In genomic region chr6:50822078-50822476, GRCh38 we compare ENCODE assay signal across 17 cellular contexts. TPM values are rescaled to one million over a fixed set of nuclear protein-coding genes. Genes with fewer than 3 reads are reported as not detected.
DNase-seq lines count a peak whose midpoint lies in the region; ATAC-seq and TF ChIP-seq lines count a peak whose summit lies in the region.
"Had no signal": no experiment of that assay in that cellular context is flagged by ENCODE, and none has a peak within 500 bp of the region (broad histone marks: within the 10 kb centered on the region; RNA-seq: fewer than 3 reads in every experiment).

No MANE protein-coding gene starts in this region.

- peaks cover 7% of the 10 kb centered on the region for H3K4me1 Mint-ChIP-seq in activated T-helper 1 cell treated with anti-CD3 and anti-CD28 coated beads, Interleukin-12 subunit alpha, Interleukin-12 subunit beta, Interleukin-2, Interleukin-4 antibody, amounts not matched to agents 30 ng/mL and 10 ng/mL and 1 ng/mL, durations not matched to agents 14 hours and 24 hours and 36 hours (ENCODE audit: low read depth)
- H3K4me1 Mint-ChIP-seq in activated T-helper 17 cell treated with anti-CD3 and anti-CD28 coated beads, Interleukin-2, amount 50 U/mL, for 72 hours: no peaks in the 10 kb centered on the region

- no peaks in the 10 kb centered on the region for H3K4me1 ChIP-seq in hepatocyte (ENCODE audit: insufficient read depth)

- peaks cover 86% of the 10 kb centered on the region for H3K27me3 Mint-ChIP-seq in activated T-helper 1 cell treated with anti-CD3 and anti-CD28 coated beads, Interleukin-12 subunit alpha, Interleukin-12 subunit beta, Interleukin-2, Interleukin-4 antibody, amounts not matched to agents 30 ng/mL and 10 ng/mL and 1 ng/mL, durations not matched to agents 14 hours and 24 hours and 36 hours (ENCODE audit: insufficient read depth)
- H3K27me3 Mint-ChIP-seq in activated T-helper 17 cell treated with anti-CD3 and anti-CD28 coated beads, Interleukin-2, amount 50 U/mL, for 72 hours: peaks cover 88% of the 10 kb centered on the region

- no peaks in the 10 kb centered on the region for H3K9me2 ChIP-seq in hepatocyte (replicated peaks; ENCODE audit: insufficient read depth)

- 4% methylated on average over 6 of the region's 6 CpGs for WGBS in hepatocyte (ENCODE audit: low lambda C conversion rate, missing lambda C conversion rate)

- no peaks in the 10 kb centered on the region for H3K9me3 Mint-ChIP-seq in activated T-helper 1 cell treated with anti-CD3 and anti-CD28 coated beads, Interleukin-12 subunit alpha, Interleukin-12 subunit beta, Interleukin-2, Interleukin-4 antibody, amounts not matched to agents 30 ng/mL and 10 ng/mL and 1 ng/mL, durations not matched to agents 14 hours and 24 hours and 36 hours
- H3K9me3 Mint-ChIP-seq in activated T-helper 17 cell treated with anti-CD3 and anti-CD28 coated beads, Interleukin-2, amount 50 U/mL, for 72 hours: no peaks in the 10 kb centered on the region

- H4K20me1 ChIP-seq in hepatocyte (ENCODE audit: insufficient read depth, poor library complexity, severe bottlenecking): no peaks in the 10 kb centered on the region

- H3K4me3 ChIP-seq in hepatocyte (no peak overlapping the region), skin epidermis (peak overlapping the region in 4 of 7 experiments; percentile 2 to 48 (median 36))
- H3K4me3 ChIP-seq: Peyer's patch, vagina had no signal

- no peak for ATAC-seq in GM21381 (IDR thresholded peaks at IDR 0.05; ENCODE audit: unreplicated experiment)
- ATAC-seq in activated T-helper 17 cell treated with anti-CD3 and anti-CD28 coated beads, Interleukin-2, amount 50 U/mL, for 72 hours (replicated peaks): no peak
- ATAC-seq: stimulated activated naive CD8-positive, alpha-beta T cell treated with anti-CD3 and anti-CD28 coated beads, Interleukin-15, amount 100 ng/mL, for 72 hours had no signal

- no peaks in the 10 kb centered on the region for H3K79me2 ChIP-seq in hepatocyte

- H2AFZ ChIP-seq in hepatocyte: no peak overlapping the region

- H3K4me3 Mint-ChIP-seq in activated T-helper 1 cell treated with anti-CD3 and anti-CD28 coated beads, Interleukin-12 subunit alpha, Interleukin-12 subunit beta, Interleukin-2, Interleukin-4 antibody, amounts not matched to agents 30 ng/mL and 10 ng/mL and 1 ng/mL, durations not matched to agents 14 hours and 24 hours and 36 hours: no peak overlapping the region
- no peak overlapping the region for H3K4me3 Mint-ChIP-seq in activated T-helper 17 cell treated with anti-CD3 and anti-CD28 coated beads, Interleukin-2, amount 50 U/mL, for 72 hours
- H3K4me3 Mint-ChIP-seq: activated CD4-positive, alpha-beta T cell treated with anti-CD3 and anti-CD28 coated beads, Interleukin-2, amount 10 ng/mL, durations not matched to agents 24 days and 14 days; stimulated activated naive CD8-positive, alpha-beta T cell treated with anti-CD3 and anti-CD28 coated beads, Interleukin-15, amount 100 ng/mL, for 72 hours had no signal

- peak overlapping the region; percentile 62 for H3K4me2 ChIP-seq in hepatocyte

- no peaks in the 10 kb centered on the region for H3K36me3 ChIP-seq in hepatocyte (replicated peaks; ENCODE audit: insufficient read depth, low read depth)
- H3K36me3 ChIP-seq: Peyer's patch, vagina had no signal

- peak overlapping the region; percentile 24 for H3K27ac Mint-ChIP-seq in activated T-helper 1 cell treated with anti-CD3 and anti-CD28 coated beads, Interleukin-12 subunit alpha, Interleukin-12 subunit beta, Interleukin-2, Interleukin-4 antibody, amounts not matched to agents 30 ng/mL and 10 ng/mL and 1 ng/mL, durations not matched to agents 14 hours and 24 hours and 36 hours
- H3K27ac Mint-ChIP-seq in activated T-helper 17 cell treated with anti-CD3 and anti-CD28 coated beads, Interleukin-2, amount 50 U/mL, for 72 hours: no peak overlapping the region
- H3K27ac Mint-ChIP-seq: activated CD4-positive, alpha-beta T cell treated with anti-CD3 and anti-CD28 coated beads, Interleukin-2, amount 10 ng/mL, durations not matched to agents 24 days and 14 days; stimulated activated naive CD8-positive, alpha-beta T cell treated with anti-CD3 and anti-CD28 coated beads, Interleukin-15, amount 100 ng/mL, for 72 hours had no signal

- DNase-seq in NCI-H82 (lab: John Stamatoyannopoulos, UW) (peak; percentile 4), NCI-H82 treated with DMSO at 0.1 percent for 48 hours (lab: John Stamatoyannopoulos, UW; ENCODE audit: unreplicated experiment) (no peak), hepatocyte (ENCODE audit: low spot score) (no peak), GM10266 (ENCODE audit: extremely low spot score) (no peak)
- no peak for DNase-seq in activated T-helper 1 cell treated with anti-CD3 and anti-CD28 coated beads, Interleukin-12 subunit alpha, Interleukin-12 subunit beta, Interleukin-2, Interleukin-4 antibody, amounts not matched to agents 30 ng/mL and 10 ng/mL and 1 ng/mL, durations not matched to agents 14 hours and 24 hours and 36 hours (ENCODE audit: low spot score)
- DNase-seq: activated CD4-positive, alpha-beta T cell treated with anti-CD3 and anti-CD28 coated beads, Interleukin-2, amount 10 ng/mL, durations not matched to agents 24 days and 14 days; activated T-cell treated with anti-CD3 and anti-CD28 coated beads, Interleukin-2, amount 50 U/mL, for 1 hour; cerebellar nuclear complex; erythroblast; NCI-H446; Peyer's patch; stimulated activated naive CD8-positive, alpha-beta T cell treated with anti-CD3 and anti-CD28 coated beads, Interleukin-15, amount 100 ng/mL, for 72 hours; T-helper 2 cell had no signal

- H3K27me3 ChIP-seq in hepatocyte: peaks cover 99% of the 10 kb centered on the region

- peaks cover 1% of the 10 kb centered on the region for H3K36me3 Mint-ChIP-seq in activated T-helper 1 cell treated with anti-CD3 and anti-CD28 coated beads, Interleukin-12 subunit alpha, Interleukin-12 subunit beta, Interleukin-2, Interleukin-4 antibody, amounts not matched to agents 30 ng/mL and 10 ng/mL and 1 ng/mL, durations not matched to agents 14 hours and 24 hours and 36 hours (ENCODE audit: low read depth)
- no peaks in the 10 kb centered on the region for H3K36me3 Mint-ChIP-seq in activated T-helper 17 cell treated with anti-CD3 and anti-CD28 coated beads, Interleukin-2, amount 50 U/mL, for 72 hours (ENCODE audit: low read depth)

- H3K9me3 ChIP-seq in hepatocyte (ENCODE audit: low read depth): no peaks in the 10 kb centered on the region
- H3K9me3 ChIP-seq: Peyer's patch, vagina had no signal

- intact Hi-C loops in activated T-helper 1 cell treated with anti-CD3 and anti-CD28 coated beads, Interleukin-12 subunit alpha, Interleukin-12 subunit beta, Interleukin-2, Interleukin-4 antibody, amounts not matched to agents 30 ng/mL and 10 ng/mL and 1 ng/mL, durations not matched to agents 14 hours and 24 hours and 36 hours (cut with micrococcal nuclease): no loop called here

- H3K27ac ChIP-seq in hepatocyte: peak overlapping the region; percentile 34
- peak overlapping the region in 17 of 21 experiments; percentile 5 to 97 (median 89) for H3K27ac ChIP-seq in skin epidermis
- H3K27ac ChIP-seq: Peyer's patch, vagina had no signal

- TF ChIP-seq CTCF in hepatocyte (IDR thresholded peaks at IDR 0.05; ENCODE audit: poor library complexity) (no peak), GM10266 (IDR thresholded peaks at IDR 0.05; ENCODE audit: control insufficient read depth, insufficient read depth, low read depth, missing control alignments) (no peak)

RNA-seq across cellular contexts. Expression of gene TFAP2B, which starts 3.4 kb away (rescaled TPM):
- not detected in 2 replicates for total RNA-seq in activated T-helper 1 cell treated with anti-CD3 and anti-CD28 coated beads, Interleukin-12 subunit alpha, Interleukin-12 subunit beta, Interleukin-2, Interleukin-4 antibody, amounts not matched to agents 30 ng/mL and 10 ng/mL and 1 ng/mL, durations not matched to agents 14 hours and 24 hours and 36 hours
- total RNA-seq in hepatocyte: 0.64 and 0.73 TPM in 2 replicates
- polyA plus RNA-seq in hepatocyte: 1.3 and 5.7 TPM in 2 replicates
- not detected for total RNA-seq in activated T-helper 17 cell treated with anti-CD3 and anti-CD28 coated beads, Interleukin-2, amount 50 U/mL, for 72 hours
- total RNA-seq: activated CD4-positive, alpha-beta T cell treated with anti-CD3 and anti-CD28 coated beads, Interleukin-2, amount 10 ng/mL, durations not matched to agents 24 days and 14 days; Peyer's patch had no signal
